Comparison of ENCODE assay signal across 1 cellular context in the genomic region with DNA sequence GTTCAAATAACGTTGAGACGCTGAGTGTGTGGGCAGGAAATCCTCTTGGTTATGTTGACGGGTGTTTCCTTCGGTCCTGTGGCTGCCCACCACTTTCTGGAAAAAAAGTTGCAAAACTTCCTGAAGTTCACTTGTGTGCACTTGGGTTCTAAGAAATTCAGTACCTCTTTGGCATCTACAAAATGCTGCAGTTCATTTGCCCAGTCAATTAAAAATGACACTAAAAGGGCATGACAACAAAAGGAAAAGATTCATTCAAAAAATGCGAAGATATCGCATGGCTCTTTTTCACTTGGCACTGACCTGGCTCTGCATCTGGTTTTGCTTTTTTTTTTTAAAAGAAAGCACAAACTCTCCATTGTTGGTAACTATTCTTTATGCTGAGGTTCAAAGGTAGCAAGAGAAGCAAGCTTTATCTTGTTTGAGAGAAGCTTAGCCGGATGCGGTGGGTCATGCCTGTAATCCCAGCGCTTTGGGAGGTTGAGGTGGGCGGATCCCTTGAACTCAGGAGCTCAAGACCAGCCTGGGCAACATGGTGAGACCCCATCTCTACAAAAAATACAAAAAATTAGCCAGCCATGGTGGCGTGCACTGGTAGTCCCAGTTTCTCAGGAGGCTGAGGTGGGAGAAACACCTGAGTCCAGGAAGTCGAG.
A peak's percentile ranks its signal among the peaks of the same experiment; 100 is the strongest.
TF ChIP-seq lines count a peak whose summit lies in the region.

No MANE protein-coding gene starts in this region.

TF ChIP-seq in HepG2, 621 proteins besides CTCF, POLR2A, EP300 and RAD21 (continued from another document and continues in another):
- TF ChIP-seq GLMP (CRISPR knock-in tag; IDR thresholded peaks at IDR 0.05; ENCODE audit: borderline replicate concordance) (no peak), KAT7 (CRISPR knock-in tag; IDR thresholded peaks at IDR 0.05; ENCODE audit: borderline replicate concordance) (peak; percentile 30; the same call in 1 of the 2 replicates), PRDM10 (CRISPR knock-in tag; IDR thresholded peaks at IDR 0.05; ENCODE audit: low read depth) (no peak), SALL1 (CRISPR knock-in tag; IDR thresholded peaks at IDR 0.05) (peak; percentile 77), ELF3 (CRISPR knock-in tag; IDR thresholded peaks at IDR 0.05) (peak; percentile 72), SALL2 (CRISPR knock-in tag; IDR thresholded peaks at IDR 0.05) (no peak), ZNF709 (CRISPR knock-in tag; IDR thresholded peaks at IDR 0.05) (no peak), ZSCAN29 (CRISPR knock-in tag; conservative IDR thresholded peaks at IDR 0.05) (peak; percentile 39; the same call in 1 of the 2 replicates), ZNF605 (CRISPR knock-in tag; IDR thresholded peaks at IDR 0.05) (peak; percentile 50; the same call in 1 of the 2 replicates), HNRNPH1 (optimal IDR thresholded peaks at IDR 0.05; ENCODE audit: low read depth, low read length) (no peak), SOX5 (CRISPR knock-in tag; IDR thresholded peaks at IDR 0.05; ENCODE audit: borderline replicate concordance) (peak; percentile 90), BCL6 (CRISPR knock-in tag; IDR thresholded peaks at IDR 0.05) (peak; percentile 70), HDAC1 (CRISPR knock-in tag; IDR thresholded peaks at IDR 0.05) (peak; percentile 61; the same call in 1 of the 2 replicates), ZBED4 (CRISPR knock-in tag; IDR thresholded peaks at IDR 0.05; ENCODE audit: borderline replicate concordance) (no peak; the same call in 1 of the 2 replicates), CREB1 (IDR thresholded peaks at IDR 0.05) (no peak), CREB1 (CRISPR knock-in tag; IDR thresholded peaks at IDR 0.05) (peak; percentile 56), HDAC2 (CRISPR knock-in tag; IDR thresholded peaks at IDR 0.05) (peak; percentile 62), PAXIP1 (CRISPR knock-in tag; conservative IDR thresholded peaks at IDR 0.05) (peak; percentile 93), FOXP1 (IDR thresholded peaks at IDR 0.05) (no peak), FOXP1 (CRISPR knock-in tag; IDR thresholded peaks at IDR 0.05) (peak; percentile 38; the same call in 1 of the 2 replicates), ETV5 (CRISPR knock-in tag; IDR thresholded peaks at IDR 0.05; ENCODE audit: borderline replicate concordance) (peak; percentile 92), ZMYM4 (CRISPR knock-in tag; IDR thresholded peaks at IDR 0.05) (peak; percentile 30; the same call in 1 of the 2 replicates), NR2C2 (CRISPR knock-in tag; IDR thresholded peaks at IDR 0.05; ENCODE audit: borderline replicate concordance) (peak; percentile 36; the same call in 1 of the 2 replicates), SP2 (CRISPR knock-in tag; IDR thresholded peaks at IDR 0.05) (no peak), MED1 (CRISPR knock-in tag; IDR thresholded peaks at IDR 0.05) (peak; percentile 94), ZNF703 (CRISPR knock-in tag; IDR thresholded peaks at IDR 0.05; ENCODE audit: borderline replicate concordance) (0 out of 2 replicates have a peak, but pooled peaks have one; percentile 40), REL (CRISPR knock-in tag; conservative IDR thresholded peaks at IDR 0.05) (no peak), ZSCAN20 (CRISPR knock-in tag; IDR thresholded peaks at IDR 0.05; ENCODE audit: borderline replicate concordance) (no peak), YEATS2 (CRISPR knock-in tag; IDR thresholded peaks at IDR 0.05; ENCODE audit: borderline replicate concordance) (no peak; the same call in 1 of the 2 replicates), MIER3 (CRISPR knock-in tag; IDR thresholded peaks at IDR 0.05; ENCODE audit: borderline replicate concordance) (peak; percentile 54), JDP2 (CRISPR knock-in tag; IDR thresholded peaks at IDR 0.05; ENCODE audit: borderline replicate concordance) (no peak), ZBTB21 (CRISPR knock-in tag; IDR thresholded peaks at IDR 0.05) (0 out of 2 replicates have a peak, but pooled peaks have one; percentile 19)
- TF ChIP-seq, protein P1, sequence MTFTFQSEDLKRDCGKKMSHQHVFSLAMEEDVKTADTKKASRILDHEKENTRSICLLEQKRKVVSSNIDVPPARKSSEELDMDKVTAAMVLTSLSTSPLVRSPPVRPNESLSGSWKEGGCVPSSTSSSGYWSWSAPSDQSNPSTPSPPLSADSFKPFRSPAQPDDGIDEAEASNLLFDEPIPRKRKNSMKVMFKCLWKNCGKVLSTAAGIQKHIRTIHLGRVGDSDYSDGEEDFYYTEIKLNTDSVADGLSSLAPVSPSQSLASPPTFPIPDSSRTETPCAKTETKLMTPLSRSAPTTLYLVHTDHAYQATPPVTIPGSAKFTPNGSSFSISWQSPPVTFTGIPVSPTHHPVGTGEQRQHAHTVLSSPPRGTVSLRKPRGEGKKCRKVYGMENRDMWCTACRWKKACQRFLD (CRISPR knock-in tag; IDR thresholded peaks at IDR 0.05; ENCODE audit: borderline replicate concordance) = no peak
- TF ChIP-seq, protein P2, sequence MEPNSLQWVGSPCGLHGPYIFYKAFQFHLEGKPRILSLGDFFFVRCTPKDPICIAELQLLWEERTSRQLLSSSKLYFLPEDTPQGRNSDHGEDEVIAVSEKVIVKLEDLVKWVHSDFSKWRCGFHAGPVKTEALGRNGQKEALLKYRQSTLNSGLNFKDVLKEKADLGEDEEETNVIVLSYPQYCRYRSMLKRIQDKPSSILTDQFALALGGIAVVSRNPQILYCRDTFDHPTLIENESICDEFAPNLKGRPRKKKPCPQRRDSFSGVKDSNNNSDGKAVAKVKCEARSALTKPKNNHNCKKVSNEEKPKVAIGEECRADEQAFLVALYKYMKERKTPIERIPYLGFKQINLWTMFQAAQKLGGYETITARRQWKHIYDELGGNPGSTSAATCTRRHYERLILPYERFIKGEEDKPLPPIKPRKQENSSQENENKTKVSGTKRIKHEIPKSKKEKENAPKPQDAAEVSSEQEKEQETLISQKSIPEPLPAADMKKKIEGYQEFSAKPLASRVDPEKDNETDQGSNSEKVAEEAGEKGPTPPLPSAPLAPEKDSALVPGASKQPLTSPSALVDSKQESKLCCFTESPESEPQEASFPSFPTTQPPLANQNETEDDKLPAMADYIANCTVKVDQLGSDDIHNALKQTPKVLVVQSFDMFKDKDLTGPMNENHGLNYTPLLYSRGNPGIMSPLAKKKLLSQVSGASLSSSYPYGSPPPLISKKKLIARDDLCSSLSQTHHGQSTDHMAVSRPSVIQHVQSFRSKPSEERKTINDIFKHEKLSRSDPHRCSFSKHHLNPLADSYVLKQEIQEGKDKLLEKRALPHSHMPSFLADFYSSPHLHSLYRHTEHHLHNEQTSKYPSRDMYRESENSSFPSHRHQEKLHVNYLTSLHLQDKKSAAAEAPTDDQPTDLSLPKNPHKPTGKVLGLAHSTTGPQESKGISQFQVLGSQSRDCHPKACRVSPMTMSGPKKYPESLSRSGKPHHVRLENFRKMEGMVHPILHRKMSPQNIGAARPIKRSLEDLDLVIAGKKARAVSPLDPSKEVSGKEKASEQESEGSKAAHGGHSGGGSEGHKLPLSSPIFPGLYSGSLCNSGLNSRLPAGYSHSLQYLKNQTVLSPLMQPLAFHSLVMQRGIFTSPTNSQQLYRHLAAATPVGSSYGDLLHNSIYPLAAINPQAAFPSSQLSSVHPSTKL (CRISPR knock-in tag; IDR thresholded peaks at IDR 0.05) = peak; percentile 75
- TF ChIP-seq, protein P3, sequence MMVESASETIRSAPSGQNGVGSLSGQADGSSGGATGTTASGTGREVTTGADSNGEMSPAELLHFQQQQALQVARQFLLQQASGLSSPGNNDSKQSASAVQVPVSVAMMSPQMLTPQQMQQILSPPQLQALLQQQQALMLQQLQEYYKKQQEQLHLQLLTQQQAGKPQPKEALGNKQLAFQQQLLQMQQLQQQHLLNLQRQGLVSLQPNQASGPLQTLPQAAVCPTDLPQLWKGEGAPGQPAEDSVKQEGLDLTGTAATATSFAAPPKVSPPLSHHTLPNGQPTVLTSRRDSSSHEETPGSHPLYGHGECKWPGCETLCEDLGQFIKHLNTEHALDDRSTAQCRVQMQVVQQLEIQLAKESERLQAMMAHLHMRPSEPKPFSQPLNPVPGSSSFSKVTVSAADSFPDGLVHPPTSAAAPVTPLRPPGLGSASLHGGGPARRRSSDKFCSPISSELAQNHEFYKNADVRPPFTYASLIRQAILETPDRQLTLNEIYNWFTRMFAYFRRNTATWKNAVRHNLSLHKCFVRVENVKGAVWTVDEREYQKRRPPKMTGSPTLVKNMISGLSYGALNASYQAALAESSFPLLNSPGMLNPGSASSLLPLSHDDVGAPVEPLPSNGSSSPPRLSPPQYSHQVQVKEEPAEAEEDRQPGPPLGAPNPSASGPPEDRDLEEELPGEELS (CRISPR knock-in tag; IDR thresholded peaks at IDR 0.05) = peak; percentile 73
